Comparison of ENCODE assay signal across 22 cellular contexts in genomic region chr17:57211010-57211411, GRCh38. TPM values are rescaled to one million over a fixed set of nuclear protein-coding genes. Genes with fewer than 3 reads are reported as not detected.
DNase-seq lines count a peak whose midpoint lies in the region; ATAC-seq, FAIRE-seq and TF ChIP-seq lines count a peak whose summit lies in the region.
"Had no signal": no experiment of that assay in that cellular context is flagged by ENCODE, and none has a peak within 500 bp of the region (broad histone marks: within the 10 kb centered on the region; RNA-seq: fewer than 3 reads in every experiment).

No MANE protein-coding gene starts in this region.

- H3K4me3 Mint-ChIP-seq in astrocyte (ENCODE audit: unreplicated experiment) (no peak overlapping the region), T-helper 17 cell (no peak overlapping the region)
- H3K4me3 Mint-ChIP-seq: activated naive CD4-positive, alpha-beta T cell treated with anti-CD3 and anti-CD28 coated beads for 36 hours; CD14-positive monocyte; central memory CD8-positive, alpha-beta T cell; H9; stimulated activated naive B cell treated with anti-CD40 and anti-IgM and Interleukin-4, amounts not matched to agents 10 μg/mL and 1 μg/mL and 100 μg/mL, for 72 hours had no signal

- no peaks in the 10 kb centered on the region for H3K36me3 Mint-ChIP-seq in astrocyte (ENCODE audit: low read depth, unreplicated experiment)
- H3K36me3 Mint-ChIP-seq in T-helper 17 cell (ENCODE audit: low read depth) = peaks cover 3% of the 10 kb centered on the region
- H3K36me3 Mint-ChIP-seq: CD14-positive monocyte; stimulated activated naive B cell treated with anti-CD40 and anti-IgM and Interleukin-4, amounts not matched to agents 10 μg/mL and 1 μg/mL and 100 μg/mL, for 72 hours had no signal

- peak overlapping the region; percentile 59 for H2AFZ ChIP-seq in ACC112 (ENCODE audit: low read length, unreplicated experiment)
- peak overlapping the region; percentile 29 for H2AFZ ChIP-seq in astrocyte (ENCODE audit: low read depth, low read length)

- peak overlapping the region; percentile 15 for H3K4me2 ChIP-seq in astrocyte (ENCODE audit: low read length)

- DNase-seq in HPDE6-E6E7 (ENCODE audit: extremely low spot score) (peak; percentile 27), astrocyte (ENCODE audit: low read depth) (no peak), iPS-NIHi7 (ENCODE audit: extremely low spot score) (peak; percentile 39), T-helper 17 cell (no peak), HK-2 (ENCODE audit: unreplicated experiment) (no peak), RPMI8226 (no peak), Right ventricle myocardium superior (no peak)
- DNase-seq: activated CD4-positive, CD25-positive, alpha-beta regulatory T cell treated with anti-CD3 and anti-CD28 coated beads, Interleukin-2, amount 50 U/mL, for 72 hours; activated naive CD4-positive, alpha-beta T cell treated with anti-CD3 and anti-CD28 coated beads for 36 hours; activated T-cell treated with anti-CD3 and anti-CD28 coated beads, Interleukin-2, amount 50 U/mL, for 48 hours; amniotic stem cell; H9; Karpas-422; NCI-H1092 treated with DMSO at 0.1 percent for 48 hours; NCI-H1930; NCI-H446 treated with DMSO at 0.1 percent for 48 hours; stimulated activated CD4-positive, alpha-beta T cell treated with anti-CD3 and anti-CD28 coated beads, Interleukin-2, amount 100 ng/mL, for 48 hours; stimulated activated naive B cell treated with anti-CD40 and anti-IgM and Interleukin-4, amounts not matched to agents 10 μg/mL and 1 μg/mL and 100 μg/mL, for 72 hours had no signal

- no peak for FAIRE-seq in astrocyte (lab: Jason Lieb, UNC)

- H3K79me2 ChIP-seq in ACC112 (ENCODE audit: control insufficient read depth, insufficient read depth, low read length, unreplicated experiment) (no peaks in the 10 kb centered on the region), astrocyte (ENCODE audit: insufficient read depth, low read length) (no peaks in the 10 kb centered on the region)

- H3K4me3 ChIP-seq in ACC112 (ENCODE audit: low read depth, low read length) = peak overlapping the region; percentile 37; the same call in 1 of the 2 replicates
- H3K4me3 ChIP-seq in astrocyte (ENCODE audit: insufficient read depth, low read depth, low read length) = no peak overlapping the region
- H3K4me3 ChIP-seq: gastroesophageal sphincter had no signal

- no peaks in the 10 kb centered on the region for H4K20me1 ChIP-seq in astrocyte (ENCODE audit: insufficient read depth, low read length)

- peaks cover 9% of the 10 kb centered on the region for H3K4me1 Mint-ChIP-seq in astrocyte (ENCODE audit: low read depth, unreplicated experiment)
- H3K4me1 Mint-ChIP-seq in T-helper 17 cell = peaks cover 10% of the 10 kb centered on the region
- H3K4me1 Mint-ChIP-seq: central memory CD8-positive, alpha-beta T cell; stimulated activated naive B cell treated with anti-CD40 and anti-IgM and Interleukin-4, amounts not matched to agents 10 μg/mL and 1 μg/mL and 100 μg/mL, for 72 hours had no signal

- H3K27me3 ChIP-seq in ACC112 (ENCODE audit: insufficient read depth, low read length) (no peaks in the 10 kb centered on the region), astrocyte (ENCODE audit: insufficient read depth, low read length) (no peaks in the 10 kb centered on the region)
- H3K27me3 ChIP-seq: gastroesophageal sphincter had no signal

- H3K27ac ChIP-seq in ACC112 (ENCODE audit: low read depth, low read length) = peak overlapping the region; percentile 92
- peak overlapping the region; percentile 54 for H3K27ac ChIP-seq in astrocyte (ENCODE audit: low read depth, low read length)
- H3K27ac ChIP-seq: gastroesophageal sphincter had no signal

- H3K4me1 ChIP-seq in ACC112 (ENCODE audit: control insufficient read depth, insufficient read depth, low read length, unreplicated experiment) (peaks cover 40% of the 10 kb centered on the region), astrocyte (ENCODE audit: insufficient read depth, low read length) (peaks cover 18% of the 10 kb centered on the region)
- H3K4me1 ChIP-seq: gastroesophageal sphincter had no signal

- H3K36me3 ChIP-seq in ACC112 (ENCODE audit: insufficient read depth, low read length) (no peaks in the 10 kb centered on the region), astrocyte (ENCODE audit: insufficient read depth, low read length) (no peaks in the 10 kb centered on the region)
- H3K36me3 ChIP-seq: gastroesophageal sphincter had no signal

- ATAC-seq in T-helper 17 cell (no peak), Right ventricle myocardium superior (ENCODE audit: poor library complexity) (no peak)
- ATAC-seq: gastroesophageal sphincter; stimulated activated naive B cell treated with anti-CD40 and anti-IgM and Interleukin-4, amounts not matched to agents 10 μg/mL and 1 μg/mL and 100 μg/mL, for 72 hours had no signal

- H3K27ac Mint-ChIP-seq in astrocyte (ENCODE audit: unreplicated experiment) (no peak overlapping the region), T-helper 17 cell (no peak overlapping the region)
- H3K27ac Mint-ChIP-seq: activated naive CD4-positive, alpha-beta T cell treated with anti-CD3 and anti-CD28 coated beads for 36 hours; CD14-positive monocyte; H9; stimulated activated naive B cell treated with anti-CD40 and anti-IgM and Interleukin-4, amounts not matched to agents 10 μg/mL and 1 μg/mL and 100 μg/mL, for 72 hours had no signal

- peaks cover 16% of the 10 kb centered on the region for H3K9me3 Mint-ChIP-seq in astrocyte (ENCODE audit: unreplicated experiment)
- H3K9me3 Mint-ChIP-seq: central memory CD8-positive, alpha-beta T cell had no signal

- H3K9ac ChIP-seq in astrocyte (ENCODE audit: low read length) = no peak overlapping the region

- no peaks in the 10 kb centered on the region for H3K27me3 Mint-ChIP-seq in astrocyte (ENCODE audit: low read depth, unreplicated experiment)
- H3K27me3 Mint-ChIP-seq in T-helper 17 cell = peaks cover 25% of the 10 kb centered on the region

- TF ChIP-seq CTCF in astrocyte (IDR thresholded peaks at IDR 0.05; ENCODE audit: insufficient read depth, low read depth, low read length) = no peak

- intact Hi-C loops in Right ventricle myocardium superior (cut with DNase I) = no loop called here

- H3K9me3 ChIP-seq in astrocyte (ENCODE audit: insufficient read depth, low read depth, low read length) (peaks cover 3% of the 10 kb centered on the region), T-helper 17 cell (ENCODE audit: control insufficient read depth, low read length, poor library complexity, severe bottlenecking) (peaks cover 8% of the 10 kb centered on the region)

RNA-seq across cellular contexts. Expression of gene MSI2, which starts 45.3 kb away (rescaled TPM):
- total RNA-seq in astrocyte (53.7 and 67.9 TPM in 2 replicates), T-helper 17 cell (100 to 1,000 TPM; 148 to 151 TPM), Right ventricle myocardium superior (110 TPM)

Comparison
In these comparisons a context has a peak if more than half of its experiments do, and no peak if none do; other contexts are left out.
1. DNase-seq: peak in HPDE6-E6E7 (single experiment) and iPS-NIHi7 (single experiment); none in astrocyte (single experiment), T-helper 17 cell (0 of 3), HK-2 (single experiment), RPMI8226 (single experiment) and Right ventricle myocardium superior (single experiment).